In the genomic region with DNA sequence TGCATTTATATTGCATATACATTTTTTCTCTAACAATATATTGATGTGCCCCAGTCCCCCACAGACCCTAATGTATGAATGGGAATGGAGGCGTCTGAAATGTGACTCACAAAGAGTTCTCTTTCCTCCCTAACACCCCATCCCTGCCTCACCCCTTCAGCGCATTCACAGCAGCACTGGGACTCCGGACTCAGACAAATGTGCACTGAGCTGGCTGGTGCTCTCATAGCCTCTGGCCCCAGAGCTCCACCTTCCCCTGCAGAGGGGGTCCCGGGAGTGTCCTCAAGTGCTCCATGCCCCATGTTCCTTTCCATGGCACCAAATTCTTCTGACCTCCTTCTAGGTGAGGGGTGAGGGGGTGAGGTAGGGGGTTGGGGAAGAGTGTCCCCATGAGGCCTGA, we compare ENCODE assay signal across 8 cellular contexts. TPM values are rescaled to one million over a fixed set of nuclear protein-coding genes. Genes with fewer than 3 reads are reported as not detected.
DNase-seq lines count a peak whose midpoint lies in the region; ATAC-seq and TF ChIP-seq lines count a peak whose summit lies in the region.

No MANE protein-coding gene starts in this region.

- peak overlapping the region; percentile 97 to 99 for H3K27ac Mint-ChIP-seq in natural killer cell

- no peaks in the 10 kb centered on the region for H3K9me3 Mint-ChIP-seq in natural killer cell

- peaks cover 39 to 58% (median 50%) of the 10 kb centered on the region in 10 experiments for H3K4me1 ChIP-seq in BLaER1 treated with 17β-estradiol and CSF1 and Interleukin-3, amounts not matched to agents 10 nM and 100 nM
- H3K4me1 ChIP-seq in body of pancreas, result peaks cover 27% of the 10 kb centered on the region

- H3K4me1 Mint-ChIP-seq in natural killer cell, result peaks cover 26 to 29% of the 10 kb centered on the region in 2 donors

- H3K9me3 ChIP-seq in BLaER1 treated with 17β-estradiol and CSF1 and Interleukin-3, amounts not matched to agents 10 nM and 100 nM (replicated peaks in 1 of 11), result no peaks in the 10 kb centered on the region
- no peaks in the 10 kb centered on the region for H3K9me3 ChIP-seq in body of pancreas

- peak overlapping the region; percentile 25 for H3K4me3 Mint-ChIP-seq in natural killer cell

- DNase-seq in LHCN-M2 (ENCODE audit: low read depth) (peak; percentile 28), body of pancreas (no peak), natural killer cell (no peak)
- no peak for DNase-seq in stimulated activated CD8-positive, alpha-beta memory T cell treated with anti-CD3 and anti-CD28 coated beads, Interleukin-4, amount 100 ng/mL, for 48 hours

- no peak overlapping the region; a peak in 2 of 22 replicates for H3K27ac ChIP-seq in BLaER1 treated with 17β-estradiol and CSF1 and Interleukin-3, amounts not matched to agents 10 nM and 100 nM
- peak overlapping the region in 3 of 4 donors; percentile 90 to 99 (median 97) for H3K27ac ChIP-seq in body of pancreas

- H3K9ac ChIP-seq in BLaER1 treated with 17β-estradiol and CSF1 and Interleukin-3, amounts not matched to agents 10 nM and 100 nM, result peak overlapping the region in 8 of 11 experiments; percentile 88 to 98 (median 96); a peak in 9 of 22 replicates

- peak overlapping the region in 4 of 10 experiments; percentile 74 to 85 (median 78); a peak in 7 of 20 replicates for H3K4me3 ChIP-seq in BLaER1 treated with 17β-estradiol and CSF1 and Interleukin-3, amounts not matched to agents 10 nM and 100 nM
- no peak overlapping the region for H3K4me3 ChIP-seq in body of pancreas

- H3K27me3 Mint-ChIP-seq in natural killer cell (ENCODE audit: low read depth in 2 of 2), result peaks cover 10 to 14% of the 10 kb centered on the region in 2 donors

- no peaks in the 10 kb centered on the region for H3K36me3 ChIP-seq in BLaER1 treated with 17β-estradiol and CSF1 and Interleukin-3, amounts not matched to agents 10 nM and 100 nM
- no peaks in the 10 kb centered on the region for H3K36me3 ChIP-seq in body of pancreas (replicated peaks in 1 of 2; ENCODE audit: insufficient read depth in 1 of 2, low read depth in 2 of 2)

- no peaks in the 10 kb centered on the region for H4K20me1 ChIP-seq in BLaER1 treated with 17β-estradiol and CSF1 and Interleukin-3, amounts not matched to agents 10 nM and 100 nM

- TF ChIP-seq CTCF in body of pancreas (IDR thresholded peaks at IDR 0.05) (no peak), natural killer cell (IDR thresholded peaks at IDR 0.05) (no peak)

- no peak for ATAC-seq in body of pancreas
- no peak for ATAC-seq in natural killer cell
- no peak for ATAC-seq in GM21737 (IDR thresholded peaks at IDR 0.05; ENCODE audit: unreplicated experiment)
- no peak for ATAC-seq in GM21825 (IDR thresholded peaks at IDR 0.05; ENCODE audit: unreplicated experiment)
- no peak for ATAC-seq in GM21515 (IDR thresholded peaks at IDR 0.05; ENCODE audit: unreplicated experiment)

- 68 to 76% methylated on average over 4 of the region's 4 CpGs for WGBS in body of pancreas, 2 donors

- TF ChIP-seq POLR2A in body of pancreas (IDR thresholded peaks at IDR 0.05), result no peak

- intact Hi-C loops in body of pancreas (cut with DNase I) (no loop called here), natural killer cell (cut with micrococcal nuclease) (loop anchor here (2.0 kb wide), 1 partner anchor 17 kb away; no protein-coding TSS in a partner anchor)

- H3K4me2 ChIP-seq in BLaER1 treated with 17β-estradiol and CSF1 and Interleukin-3, amounts not matched to agents 10 nM and 100 nM, result peak overlapping the region; percentile 87 to 98 (median 94); a peak in 21 of 22 replicates

- H3K36me3 Mint-ChIP-seq in natural killer cell, result no peaks in the 10 kb centered on the region

- peaks cover 0 to 29% (median 19%) of the 10 kb centered on the region in 11 experiments; a peak in 13 of 22 replicates for H3K27me3 ChIP-seq in BLaER1 treated with 17β-estradiol and CSF1 and Interleukin-3, amounts not matched to agents 10 nM and 100 nM
- H3K27me3 ChIP-seq in body of pancreas, result no peaks in the 10 kb centered on the region

RNA-seq across cellular contexts. Expression of a gene that starts 20.6 kb away (rescaled TPM):
- total RNA-seq in LHCN-M2 (2014; rRNA removed) (0.45 and 0.80 TPM in 2 replicates), body of pancreas (under 1 TPM in 1 of 2 donors, not detected in 1; 0.26 TPM), natural killer cell (1 to 10 TPM; 1.0 to 2.2 (median 2.2) TPM)
- polyA plus RNA-seq in LHCN-M2 (2012), result 0.35 TPM

RNA-seq across cellular contexts. Expression of a gene that starts 40.8 kb away (rescaled TPM):
- 11.5 and 13.7 TPM in 2 replicates for total RNA-seq in LHCN-M2 (2014; rRNA removed)
- polyA plus RNA-seq in LHCN-M2 (2012), result 17.3 TPM
- total RNA-seq in body of pancreas, result 10 to 100 TPM in 1 of 2 donors, 1 to 10 TPM in 1; 8.3 to 17.5 TPM
- total RNA-seq in natural killer cell, result 10 to 100 TPM; 17.7 to 24.9 (median 18.8) TPM

Comparison
In these comparisons a context has a peak if more than half of its experiments do, and no peak if none do; other contexts are left out.
1. H3K27ac ChIP-seq: peak in body of pancreas (3 of 4); none in BLaER1 treated with 17β-estradiol and CSF1 and Interleukin-3, amounts not matched to agents 10 nM and 100 nM (0 of 11).